In genomic region chr1:238962941-238963340, GRCh38 we compare ENCODE assay signal across 32 cellular contexts.
"Had no signal": no experiment of that assay in that cellular context is flagged by ENCODE, and none has a peak within 500 bp of the region (broad histone marks: within the 10 kb centered on the region; RNA-seq: fewer than 3 reads in every experiment).

No MANE protein-coding gene starts in this region.

- H3K36me3 Mint-ChIP-seq: activated naive CD8-positive, alpha-beta T cell had no signal

- FAIRE-seq: colon, endometrium, endothelial cell of umbilical vein had no signal

- H3K27me3 Mint-ChIP-seq: activated B cell treated with CpG ODN at 0.5 μM for 24 hours; activated CD8-positive, alpha-beta T cell treated with anti-CD3 and anti-CD28 coated beads for 36 hours; activated naive CD8-positive, alpha-beta T cell; activated T-helper 17 cell treated with anti-CD3 and anti-CD28 coated beads, Interleukin-2, amount 50 U/mL, for 72 hours; T-helper 17 cell had no signal

- H3K4me3 ChIP-seq: body of pancreas, esophagus squamous epithelium, gastroesophageal sphincter, heart right ventricle had no signal

- H3K9me3 ChIP-seq: body of pancreas, esophagus squamous epithelium, gastroesophageal sphincter had no signal

- H3K36me3 ChIP-seq: esophagus squamous epithelium, gastroesophageal sphincter, heart right ventricle, WERI-Rb-1 had no signal

- H3K4me1 Mint-ChIP-seq: activated B cell treated with CpG ODN at 0.5 μM for 24 hours; activated T-helper 17 cell treated with anti-CD3 and anti-CD28 coated beads, Interleukin-2, amount 50 U/mL, for 72 hours; T-helper 17 cell had no signal

- DNase-seq: activated B cell treated with CpG ODN at 0.5 μM for 24 hours; activated CD4-positive, alpha-beta T cell treated with anti-CD3 and anti-CD28 coated beads for 48 hours; activated CD4-positive, alpha-beta T cell treated with anti-CD3 and anti-CD28 coated beads, Interleukin-2, amount 50 U/mL, for 1 hour; activated CD4-positive, alpha-beta T cell treated with anti-CD3 and anti-CD28 coated beads, Interleukin-2, amount 50 U/mL, for 48 hours; activated CD8-positive, alpha-beta memory T cell treated with anti-CD3 and anti-CD28 coated beads for 24 hours; activated CD8-positive, alpha-beta T cell treated with anti-CD3 and anti-CD28 coated beads for 36 hours; activated effector memory CD4-positive, alpha-beta T cell treated with Interleukin-2 at 50 U/mL for 16 hours; activated gamma-delta T cell treated with Interleukin-2 at 50 U/mL for 16 hours; activated naive CD4-positive, alpha-beta T cell treated with anti-CD3 and anti-CD28 coated beads, Interleukin-2, amount 50 U/mL, for 16 hours; activated naive CD4-positive, alpha-beta T cell treated with Interleukin-2 at 50 U/mL for 16 hours; activated T-cell treated with anti-CD3 and anti-CD28 coated beads, Interleukin-2, amount 50 U/mL, for 4 hours; amygdala; aorta; body of pancreas; caudate nucleus; effector CD8-positive, alpha-beta T cell; esophagus squamous epithelium; foreskin melanocyte; heart right ventricle; T-helper 1 cell; T-helper 17 cell; T1000; WERI-Rb-1 had no signal

- ATAC-seq: activated CD4-positive, CD25-positive, alpha-beta regulatory T cell treated with anti-CD3 and anti-CD28 coated beads, Interleukin-2, amount 50 U/mL, for 24 hours; activated CD8-positive, alpha-beta T cell treated with anti-CD3 and anti-CD28 coated beads for 36 hours; activated T-cell treated with anti-CD3 and anti-CD28 coated beads, Interleukin-2, amount 50 U/mL, for 4 hours; activated T-helper 17 cell treated with anti-CD3 and anti-CD28 coated beads, Interleukin-2, amount 50 U/mL, for 72 hours; body of pancreas; gastroesophageal sphincter; heart right ventricle; T-helper 17 cell had no signal

- H3K4me3 Mint-ChIP-seq: activated B cell treated with CpG ODN at 0.5 μM for 24 hours; activated CD8-positive, alpha-beta T cell treated with anti-CD3 and anti-CD28 coated beads for 36 hours; activated naive CD8-positive, alpha-beta T cell; activated T-cell treated with anti-CD3 and anti-CD28 coated beads, Interleukin-2, amount 50 U/mL, for 4 hours; activated T-helper 17 cell treated with anti-CD3 and anti-CD28 coated beads, Interleukin-2, amount 50 U/mL, for 72 hours; T-helper 17 cell; T-helper 2 cell treated with Interferon-gamma antibody and Interleukin-4, amounts not matched to agents 5 μg/mL and 100 μg/mL, for 36 hours had no signal

- H3K27me3 ChIP-seq: body of pancreas, esophagus squamous epithelium, gastroesophageal sphincter, heart right ventricle had no signal

- H3K27ac ChIP-seq: body of pancreas, epithelial cell of prostate, esophagus squamous epithelium, gastroesophageal sphincter, heart right ventricle, WERI-Rb-1 had no signal

- H3K27ac Mint-ChIP-seq: activated B cell treated with CpG ODN at 0.5 μM for 24 hours; activated CD8-positive, alpha-beta T cell treated with anti-CD3 and anti-CD28 coated beads for 36 hours; activated naive CD8-positive, alpha-beta T cell; activated T-helper 17 cell treated with anti-CD3 and anti-CD28 coated beads, Interleukin-2, amount 50 U/mL, for 72 hours; T-helper 17 cell; T-helper 2 cell treated with Interferon-gamma antibody and Interleukin-4, amounts not matched to agents 5 μg/mL and 100 μg/mL, for 36 hours had no signal

- H3K4me1 ChIP-seq: body of pancreas, esophagus squamous epithelium, gastroesophageal sphincter, heart right ventricle had no signal
